ENCODE assay signal across 28 cellular contexts in the genomic region with DNA sequence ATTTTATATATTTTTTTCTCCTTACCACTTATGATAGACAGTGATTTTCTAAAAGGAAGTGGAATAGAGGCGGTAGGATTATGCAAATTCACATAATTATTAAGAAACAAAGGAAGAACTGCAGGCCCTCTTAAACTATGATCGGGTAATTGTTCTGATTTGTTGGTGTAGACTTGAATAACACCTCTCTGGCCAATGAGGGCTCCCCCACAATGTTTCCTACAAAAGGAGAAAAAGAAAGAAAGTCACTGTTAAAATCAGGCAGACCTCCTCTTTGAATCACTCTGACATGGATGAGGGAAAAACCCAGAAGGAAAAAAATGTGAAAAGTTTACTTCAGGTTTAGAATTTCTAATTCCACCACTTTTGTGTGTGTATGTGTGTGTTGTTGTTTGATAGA.
"Had no signal": no experiment of that assay in that cellular context is flagged by ENCODE, and none has a peak within 500 bp of the region (broad histone marks: within the 10 kb centered on the region; RNA-seq: fewer than 3 reads in every experiment).

No MANE protein-coding gene starts in this region.

- H3K4me1 Mint-ChIP-seq: stimulated activated effector memory CD8-positive, alpha-beta T cell treated with anti-CD3 and anti-CD28 coated beads, Interleukin-12 subunit alpha, Interleukin-12 subunit beta, amount 100 ng/mL, for 72 hours; stimulated activated memory B cell treated with anti-CD40 and anti-IgM and Interleukin-4, amounts not matched to agents 10 μg/mL and 1 μg/mL and 100 μg/mL, for 72 hours; stimulated activated naive B cell treated with anti-CD40 and anti-IgM and Interleukin-4, amounts not matched to agents 10 μg/mL and 1 μg/mL and 100 μg/mL, for 72 hours; stimulated activated naive CD8-positive, alpha-beta T cell treated with anti-CD3 and anti-CD28 coated beads, Interleukin-15, amount 100 ng/mL, for 72 hours had no signal

- ATAC-seq: stimulated activated effector memory CD8-positive, alpha-beta T cell treated with anti-CD3 and anti-CD28 coated beads, Interleukin-12 subunit alpha, Interleukin-12 subunit beta, amount 100 ng/mL, for 72 hours; stimulated activated memory B cell treated with anti-CD40 and anti-IgM and Interleukin-4, amounts not matched to agents 10 μg/mL and 1 μg/mL and 100 μg/mL, for 72 hours; stimulated activated naive B cell treated with anti-CD40 and anti-IgM and Interleukin-4, amounts not matched to agents 10 μg/mL and 1 μg/mL and 100 μg/mL, for 72 hours; stimulated activated naive CD8-positive, alpha-beta T cell treated with anti-CD3 and anti-CD28 coated beads, Interleukin-15, amount 100 ng/mL, for 72 hours; stimulated activated naive CD8-positive, alpha-beta T cell treated with anti-CD3 and anti-CD28 coated beads, Interleukin-15, Interleukin-2, amounts not matched to agents 100 U/mL and 50 U/mL, for 24 hours; upper lobe of right lung had no signal

- H3K4me3 ChIP-seq: stomach, suprapubic skin, testis, thoracic aorta, thyroid gland, tibial artery, tibial nerve, transverse colon, upper lobe of left lung, upper lobe of right lung, uterus, vagina had no signal

- H3K27ac ChIP-seq: stomach, suprapubic skin, testis, thoracic aorta, thyroid gland, tibial artery, tibial nerve, transverse colon, upper lobe of left lung, upper lobe of right lung, uterus, vagina had no signal

- H3K4me1 ChIP-seq: stomach, suprapubic skin, testis, thyroid gland, tibial artery, tibial nerve, transverse colon, upper lobe of left lung, upper lobe of right lung, uterus, vagina had no signal

- H3K27me3 ChIP-seq: stomach, suprapubic skin, testis, thyroid gland, tibial artery, tibial nerve, transverse colon, upper lobe of left lung, upper lobe of right lung, uterus, vagina had no signal

- DNase-seq: stimulated activated CD4-positive, alpha-beta T cell treated with anti-CD3 and anti-CD28 coated beads, Interleukin-2, amount 100 ng/mL, for 48 hours; stimulated activated CD4-positive, alpha-beta T cell treated with anti-CD3 and anti-CD28 coated beads, Interleukin-4, amount 100 ng/mL, for 1 hour; stimulated activated CD4-positive, alpha-beta T cell treated with anti-CD3 and anti-CD28 coated beads, Interleukin-4, amount 100 ng/mL, for 24 hours; stimulated activated CD4-positive, alpha-beta T cell treated with anti-CD3 and anti-CD28 coated beads, Interleukin-4, amount 100 ng/mL, for 4 hours; stimulated activated CD8-positive, alpha-beta memory T cell treated with anti-CD3 and anti-CD28 coated beads, Interleukin-4, amount 100 ng/mL, for 48 hours; stimulated activated naive B cell treated with anti-CD40 and anti-IgM and Interleukin-4, amounts not matched to agents 10 μg/mL and 1 μg/mL and 100 μg/mL, for 72 hours; stimulated activated naive CD4-positive, alpha-beta T cell; stimulated activated naive CD4-positive, alpha-beta T cell treated with Interleukin-2 at 50 U/mL for 16 hours; stimulated activated naive CD8-positive, alpha-beta T cell treated with anti-CD3 and anti-CD28 coated beads, Interleukin-15, amount 100 ng/mL, for 72 hours; stimulated activated naive CD8-positive, alpha-beta T cell treated with anti-CD3 and anti-CD28 coated beads, Interleukin-15, Interleukin-2, amounts not matched to agents 100 U/mL and 50 U/mL, for 24 hours; stomach; substantia nigra; testis; thyroid gland; tibial artery; transverse colon; trophoblast cell; upper lobe of left lung; upper lobe of right lung; uterus had no signal

- H3K36me3 Mint-ChIP-seq: stimulated activated effector memory CD8-positive, alpha-beta T cell treated with anti-CD3 and anti-CD28 coated beads, Interleukin-12 subunit alpha, Interleukin-12 subunit beta, amount 100 ng/mL, for 72 hours had no signal

- H3K9me3 ChIP-seq: suprapubic skin, testis, thyroid gland, transverse colon, upper lobe of right lung, uterus, vagina had no signal

- H3K36me3 ChIP-seq: stomach, suprapubic skin, thoracic aorta, thyroid gland, tibial artery, transverse colon, upper lobe of left lung, upper lobe of right lung, uterus, vagina had no signal

- H3K27me3 Mint-ChIP-seq: stimulated activated memory B cell treated with anti-CD40 and anti-IgM and Interleukin-4, amounts not matched to agents 10 μg/mL and 1 μg/mL and 100 μg/mL, for 72 hours; stimulated activated naive B cell treated with anti-CD40 and anti-IgM and Interleukin-4, amounts not matched to agents 10 μg/mL and 1 μg/mL and 100 μg/mL, for 72 hours; stimulated activated naive CD8-positive, alpha-beta T cell treated with anti-CD3 and anti-CD28 coated beads, Interleukin-15, amount 100 ng/mL, for 72 hours; stimulated activated naive CD8-positive, alpha-beta T cell treated with anti-CD3 and anti-CD28 coated beads, Interleukin-15, Interleukin-2, amounts not matched to agents 100 ng/mL and 50 ng/mL, for 24 hours; type B pancreatic cell had no signal

- H3K27ac Mint-ChIP-seq: stimulated activated effector memory CD8-positive, alpha-beta T cell treated with anti-CD3 and anti-CD28 coated beads, Interleukin-12 subunit alpha, Interleukin-12 subunit beta, amount 100 ng/mL, for 72 hours; stimulated activated memory B cell treated with anti-CD40 and anti-IgM and Interleukin-4, amounts not matched to agents 10 μg/mL and 1 μg/mL and 100 μg/mL, for 72 hours; stimulated activated naive B cell treated with anti-CD40 and anti-IgM and Interleukin-4, amounts not matched to agents 10 μg/mL and 1 μg/mL and 100 μg/mL, for 72 hours; stimulated activated naive CD8-positive, alpha-beta T cell treated with anti-CD3 and anti-CD28 coated beads, Interleukin-15, amount 100 ng/mL, for 72 hours; stimulated activated naive CD8-positive, alpha-beta T cell treated with anti-CD3 and anti-CD28 coated beads, Interleukin-15, Interleukin-2, amounts not matched to agents 100 ng/mL and 50 ng/mL, for 24 hours; type B pancreatic cell had no signal

- H3K4me3 Mint-ChIP-seq: stimulated activated effector memory CD8-positive, alpha-beta T cell treated with anti-CD3 and anti-CD28 coated beads, Interleukin-12 subunit alpha, Interleukin-12 subunit beta, amount 100 ng/mL, for 72 hours; stimulated activated memory B cell treated with anti-CD40 and anti-IgM and Interleukin-4, amounts not matched to agents 10 μg/mL and 1 μg/mL and 100 μg/mL, for 72 hours; stimulated activated naive B cell treated with anti-CD40 and anti-IgM and Interleukin-4, amounts not matched to agents 10 μg/mL and 1 μg/mL and 100 μg/mL, for 72 hours; stimulated activated naive CD8-positive, alpha-beta T cell treated with anti-CD3 and anti-CD28 coated beads, Interleukin-15, amount 100 ng/mL, for 72 hours; stimulated activated naive CD8-positive, alpha-beta T cell treated with anti-CD3 and anti-CD28 coated beads, Interleukin-15, Interleukin-2, amounts not matched to agents 100 ng/mL and 50 ng/mL, for 24 hours; type B pancreatic cell had no signal

- H3K9me3 Mint-ChIP-seq: type B pancreatic cell had no signal
